14 cellular contexts compared by ENCODE assay signal in genomic region chr11:71153005-71153395, GRCh38.
DNase-seq lines count a peak whose midpoint lies in the region; ATAC-seq and TF ChIP-seq lines count a peak whose summit lies in the region.
"Had no signal": no experiment of that assay in that cellular context is flagged by ENCODE, and none has a peak within 500 bp of the region (broad histone marks: within the 10 kb centered on the region; RNA-seq: fewer than 3 reads in every experiment).

No MANE protein-coding gene starts in this region.

- H3K36me3 Mint-ChIP-seq in endodermal cell (ENCODE audit: low read depth), result no peaks in the 10 kb centered on the region
- no peaks in the 10 kb centered on the region for H3K36me3 Mint-ChIP-seq in activated naive CD8-positive, alpha-beta T cell treated with anti-CD3 and anti-CD28 coated beads, Interleukin-2, amount 50 U/mL, for 24 hours (ENCODE audit: low read depth)

- H3K27me3 ChIP-seq in MG63, result no peaks in the 10 kb centered on the region
- H3K27me3 ChIP-seq in endodermal cell (ENCODE audit: control insufficient read depth, insufficient read depth, low read length, poor library complexity, severe bottlenecking), result no peaks in the 10 kb centered on the region
- no peaks in the 10 kb centered on the region for H3K27me3 ChIP-seq in mucosa of stomach (ENCODE audit: control insufficient read depth, insufficient read depth, low read length)

- WGBS in endodermal cell (ENCODE audit: insufficient coverage in 1 of 2, insufficient read length in 1 of 2), 2 experiments, result 11 to 17% methylated on average over 7 to 15 of the region's 15 CpGs

- H3K4me1 ChIP-seq in endodermal cell (ENCODE audit: control insufficient read depth, insufficient read depth, low read length), result peaks cover 2% of the 10 kb centered on the region
- H3K4me1 ChIP-seq in mucosa of stomach (ENCODE audit: control insufficient read depth, insufficient read depth, low read length), result peaks cover 3% of the 10 kb centered on the region
- H3K4me1 ChIP-seq: BE2C had no signal

- H3K36me3 ChIP-seq in MG63 (no peaks in the 10 kb centered on the region), endodermal cell (ENCODE audit: control insufficient read depth, insufficient read depth, low read length) (no peaks in the 10 kb centered on the region), mucosa of stomach (ENCODE audit: control insufficient read depth, insufficient read depth, low read length) (no peaks in the 10 kb centered on the region)
- H3K36me3 ChIP-seq: BE2C, esophagus squamous epithelium had no signal

- H3K27ac ChIP-seq in endodermal cell (ENCODE audit: low read depth, low read length), result no peak overlapping the region
- H3K27ac ChIP-seq: esophagus squamous epithelium had no signal

- peaks cover 26% of the 10 kb centered on the region for H3K4me1 Mint-ChIP-seq in endodermal cell
- H3K4me1 Mint-ChIP-seq in activated naive CD8-positive, alpha-beta T cell treated with anti-CD3 and anti-CD28 coated beads, Interleukin-2, amount 50 U/mL, for 24 hours, result no peaks in the 10 kb centered on the region

- no peak for TF ChIP-seq CTCF in endodermal cell (conservative IDR thresholded peaks at IDR 0.05)

- no peaks in the 10 kb centered on the region for H3K9me3 ChIP-seq in MG63
- H3K9me3 ChIP-seq in endodermal cell (ENCODE audit: control insufficient read depth, low read length), result no peaks in the 10 kb centered on the region
- H3K9me3 ChIP-seq in mucosa of stomach (ENCODE audit: control insufficient read depth, low read length), result no peaks in the 10 kb centered on the region
- H3K9me3 ChIP-seq: BE2C, esophagus squamous epithelium had no signal

- ATAC-seq in activated naive CD8-positive, alpha-beta T cell treated with anti-CD3 and anti-CD28 coated beads, Interleukin-2, amount 50 U/mL, for 24 hours, result no peak

- H3K4me3 ChIP-seq in MG63 (peak overlapping the region; percentile 13; the same call in 1 of the 2 replicates), endodermal cell (ENCODE audit: low read length) (peak overlapping the region; percentile 65), mucosa of stomach (ENCODE audit: low read length) (no peak overlapping the region)

- H3K27me3 Mint-ChIP-seq in endodermal cell (ENCODE audit: insufficient read depth), result peaks cover 8% of the 10 kb centered on the region
- peaks cover 22% of the 10 kb centered on the region for H3K27me3 Mint-ChIP-seq in activated naive CD8-positive, alpha-beta T cell treated with anti-CD3 and anti-CD28 coated beads, Interleukin-2, amount 50 U/mL, for 24 hours

- in situ Hi-C loops in KBM-7 (cut with MboI; ENCODE audit: low pct_unique_long_range_greater_than_20kb, low sequenced_read_pairs), result no loop called here

- H3K9ac ChIP-seq in endodermal cell (ENCODE audit: extremely low read depth, low read length, poor library complexity, severe bottlenecking) (no peak overlapping the region), mucosa of stomach (ENCODE audit: low read length) (peak overlapping the region; percentile 7)

- H3K9me3 Mint-ChIP-seq in endodermal cell, result peaks cover 3% of the 10 kb centered on the region
- H3K9me3 Mint-ChIP-seq in activated naive CD8-positive, alpha-beta T cell treated with anti-CD3 and anti-CD28 coated beads, Interleukin-2, amount 50 U/mL, for 24 hours, result peaks cover 4% of the 10 kb centered on the region

- peak overlapping the region; percentile 39 for H3K4me3 Mint-ChIP-seq in endodermal cell
- no peak overlapping the region for H3K4me3 Mint-ChIP-seq in activated naive CD8-positive, alpha-beta T cell treated with anti-CD3 and anti-CD28 coated beads, Interleukin-2, amount 50 U/mL, for 24 hours

- DNase-seq in AG08396 (ENCODE audit: low spot score), result peak; percentile 79
- DNase-seq in MG63, result peak; percentile 88
- DNase-seq in endodermal cell, result peak; percentile 66
- DNase-seq in activated naive CD8-positive, alpha-beta T cell treated with anti-CD3 and anti-CD28 coated beads, Interleukin-2, amount 50 U/mL, for 24 hours, result no peak
- DNase-seq in NCI-H345 treated with DMSO at 0.1 percent for 48 hours (lab: John Stamatoyannopoulos, UW; ENCODE audit: unreplicated experiment), result no peak
- no peak for DNase-seq in KBM-7
- no peak for DNase-seq in activated CD4-positive, alpha-beta T cell treated with anti-CD3 and anti-CD28 coated beads for 48 hours
- DNase-seq: activated naive CD4-positive, alpha-beta T cell; BE2C; esophagus squamous epithelium; naive B cell; NCI-H69; stimulated activated CD4-positive, alpha-beta T cell treated with anti-CD3 and anti-CD28 coated beads, Interleukin-4, amount 100 ng/mL, for 1 hour had no signal

- peak overlapping the region; percentile 79 for H3K27ac Mint-ChIP-seq in endodermal cell
- H3K27ac Mint-ChIP-seq in activated naive CD8-positive, alpha-beta T cell treated with anti-CD3 and anti-CD28 coated beads, Interleukin-2, amount 50 U/mL, for 24 hours, result no peak overlapping the region

Comparison
In these comparisons a context has a peak if more than half of its experiments do, and no peak if none do; other contexts are left out.
1. DNase-seq: peak in AG08396 (single experiment), MG63 (single experiment) and endodermal cell (single experiment); none in activated naive CD8-positive, alpha-beta T cell treated with anti-CD3 and anti-CD28 coated beads, Interleukin-2, amount 50 U/mL, for 24 hours (single experiment), NCI-H345 treated with DMSO at 0.1 percent for 48 hours (single experiment), KBM-7 (single experiment) and activated CD4-positive, alpha-beta T cell treated with anti-CD3 and anti-CD28 coated beads for 48 hours (single experiment).